ENCODE assay signal across 24 cellular contexts in genomic region chr2:45275806-45276205, GRCh38.
DNase-seq lines count a peak whose midpoint lies in the region; ATAC-seq, FAIRE-seq and TF ChIP-seq lines count a peak whose summit lies in the region.
"Had no signal": no experiment of that assay in that cellular context is flagged by ENCODE, and none has a peak within 500 bp of the region (broad histone marks: within the 10 kb centered on the region; RNA-seq: fewer than 3 reads in every experiment).

No MANE protein-coding gene starts in this region.

- no peaks in the 10 kb centered on the region for H3K9me1 ChIP-seq in endothelial cell of umbilical vein (replicated peaks; ENCODE audit: control insufficient read depth, extremely low read depth, insufficient read depth, low read length)

- H3K4me2 ChIP-seq in endothelial cell of umbilical vein (ENCODE audit: insufficient read depth, low read length) (no peak overlapping the region), trophoblast cell (ENCODE audit: low read length) (no peak overlapping the region)
- H3K4me2 ChIP-seq: neural progenitor cell had no signal

- H3K4me3 Mint-ChIP-seq in CD4-positive, alpha-beta memory T cell, result no peak overlapping the region
- H3K4me3 Mint-ChIP-seq: activated CD4-positive, alpha-beta T cell treated with anti-CD3 and anti-CD28 coated beads, Interleukin-2, amount 10 ng/mL, durations not matched to agents 24 days and 14 days; activated naive CD8-positive, alpha-beta T cell treated with anti-CD3 and anti-CD28 coated beads for 36 hours; CD14-positive monocyte; endodermal cell; neural progenitor cell had no signal

- no peak overlapping the region for H2AFZ ChIP-seq in endothelial cell of umbilical vein (ENCODE audit: low read depth, low read length)
- no peak overlapping the region for H2AFZ ChIP-seq in trophoblast cell (ENCODE audit: insufficient read depth, low read length, poor library complexity)
- H2AFZ ChIP-seq: neural progenitor cell had no signal

- H3K4me1 ChIP-seq in Panc1 (ENCODE audit: control insufficient read depth, insufficient read depth, low read length), result no peaks in the 10 kb centered on the region
- peaks cover 38% of the 10 kb centered on the region for H3K4me1 ChIP-seq in endothelial cell of umbilical vein (ENCODE audit: control insufficient read depth, extremely low read depth, insufficient read depth, low read length)
- H3K4me1 ChIP-seq in trophoblast cell (ENCODE audit: control insufficient read depth in 1 of 2, insufficient read depth in 2 of 2, low read length in 2 of 2), result peaks cover 12 to 13% of the 10 kb centered on the region in 2 experiments
- no peaks in the 10 kb centered on the region for H3K4me1 ChIP-seq in CD4-positive, alpha-beta memory T cell (ENCODE audit: insufficient read depth, low read length)
- no peaks in the 10 kb centered on the region for H3K4me1 ChIP-seq in gastroesophageal sphincter
- H3K4me1 ChIP-seq: colonic mucosa had no signal

- H3K14ac ChIP-seq in trophoblast cell (ENCODE audit: low read length), result no peak overlapping the region

- TF ChIP-seq EP300 in gastroesophageal sphincter (IDR thresholded peaks at IDR 0.05), result no peak

- H3K18ac ChIP-seq in trophoblast cell (ENCODE audit: low read length), result no peak overlapping the region

- H3K4me1 Mint-ChIP-seq in CD4-positive, alpha-beta memory T cell, result no peaks in the 10 kb centered on the region
- H3K4me1 Mint-ChIP-seq: activated naive CD8-positive, alpha-beta T cell treated with anti-CD3 and anti-CD28 coated beads for 36 hours; CD14-positive monocyte had no signal

- H4K91ac ChIP-seq in trophoblast cell (ENCODE audit: low read depth, low read length), result no peak overlapping the region

- no peak overlapping the region for H2AK5ac ChIP-seq in trophoblast cell (ENCODE audit: low read length)

- H4K12ac ChIP-seq in trophoblast cell (ENCODE audit: low read depth, low read length), result no peak overlapping the region

- intact Hi-C loops in Panc1 (cut with micrococcal nuclease; ENCODE audit: unreplicated experiment), result no loop called here
- intact Hi-C loops in endothelial cell of umbilical vein (cut with micrococcal nuclease), result no loop called here
- intact Hi-C loops in CD4-positive, alpha-beta memory T cell (cut with micrococcal nuclease), result no loop called here

- H3K4me3 ChIP-seq in Panc1 (ENCODE audit: low read depth in 2 of 2, low read length in 2 of 2) (no peak overlapping the region), endothelial cell of umbilical vein (replicated peaks in 1 of 3; ENCODE audit: insufficient read depth in 1 of 3, low read depth in 1 of 3, low read length in 3 of 3) (no peak overlapping the region), trophoblast cell (ENCODE audit: low read depth, low read length) (no peak overlapping the region), gastroesophageal sphincter (no peak overlapping the region)
- no peak overlapping the region for H3K4me3 ChIP-seq in CD4-positive, alpha-beta memory T cell (ENCODE audit: low read length in 2 of 2)
- H3K4me3 ChIP-seq: colonic mucosa, K562, neural progenitor cell had no signal

- H3K9me3 Mint-ChIP-seq in CD4-positive, alpha-beta memory T cell, result peaks cover 0 to 2% (median 0%) of the 10 kb centered on the region in 8 donors
- H3K9me3 Mint-ChIP-seq: activated CD4-positive, alpha-beta T cell treated with anti-CD3 and anti-CD28 coated beads, Interleukin-2, amount 10 ng/mL, durations not matched to agents 24 days and 14 days; activated naive CD8-positive, alpha-beta T cell treated with anti-CD3 and anti-CD28 coated beads for 36 hours; activated T-helper 2 cell treated with anti-CD3 and anti-CD28 coated beads, Interferon-gamma antibody, Interleukin-2, Interleukin-4, amounts not matched to agents 10 μg/mL and 5 μg/mL and 100 μg/mL, durations not matched to agents 14 hours and 24 hours and 36 hours; endodermal cell; neural progenitor cell had no signal

- H3K4ac ChIP-seq in trophoblast cell (ENCODE audit: low read depth, low read length), result no peak overlapping the region

- peak overlapping the region; percentile 88; the same call in 1 of the 2 replicates for H3K27ac ChIP-seq in C4-2B
- H3K27ac ChIP-seq in Panc1 (ENCODE audit: low read length), result no peak overlapping the region
- peak overlapping the region; percentile 34 for H3K27ac ChIP-seq in endothelial cell of umbilical vein (ENCODE audit: insufficient read depth, low read depth, low read length)
- no peak overlapping the region for H3K27ac ChIP-seq in trophoblast cell (ENCODE audit: low read depth, low read length)
- H3K27ac ChIP-seq in CD4-positive, alpha-beta memory T cell (ENCODE audit: low read depth, low read length), result no peak overlapping the region
- no peak overlapping the region for H3K27ac ChIP-seq in gastroesophageal sphincter
- H3K27ac ChIP-seq: colonic mucosa, neural progenitor cell had no signal

- in situ Hi-C loops in Panc1 (cut with HindIII; ENCODE audit: low pct_unique_long_range_greater_than_20kb, low sequenced_read_pairs), result no loop called here

- H3K79me1 ChIP-seq in trophoblast cell (ENCODE audit: low read length), result no peaks in the 10 kb centered on the region

- H3K27me3 ChIP-seq in Panc1 (ENCODE audit: control insufficient read depth, insufficient read depth, low read length) (peaks cover 4% of the 10 kb centered on the region; the same call in 1 of the 2 replicates), endothelial cell of umbilical vein (ENCODE audit: control insufficient read depth in 2 of 2, insufficient read depth in 2 of 2, low read length in 2 of 2) (no peaks in the 10 kb centered on the region), trophoblast cell (ENCODE audit: insufficient read depth, low read length) (no peaks in the 10 kb centered on the region), gastroesophageal sphincter (no peaks in the 10 kb centered on the region)
- H3K27me3 ChIP-seq in CD4-positive, alpha-beta memory T cell (ENCODE audit: insufficient read depth, low read length), result no peaks in the 10 kb centered on the region
- H3K27me3 ChIP-seq: colonic mucosa, neural progenitor cell had no signal

- H2BK5ac ChIP-seq in trophoblast cell (ENCODE audit: low read depth, low read length, poor library complexity), result no peak overlapping the region

- H2BK12ac ChIP-seq in trophoblast cell (ENCODE audit: low read length), result no peak overlapping the region

- DNase-seq in Panc1 (ENCODE audit: low read depth, low spot score) (no peak), endothelial cell of umbilical vein (ENCODE audit: low read depth, low spot score) (no peak), trophoblast cell (peak; percentile 51 to 78), NCI-H146 (lab: John Stamatoyannopoulos, UW) (no peak)
- no peak for DNase-seq in CD4-positive, alpha-beta memory T cell
- DNase-seq: activated CD4-positive, alpha-beta T cell treated with anti-CD3 and anti-CD28 coated beads, Interleukin-2, amount 10 ng/mL, durations not matched to agents 24 days and 14 days; activated naive CD8-positive, alpha-beta T cell treated with anti-CD3 and anti-CD28 coated beads for 36 hours; colonic mucosa; DMS79 treated with DMSO at 0.1 percent for 48 hours; endodermal cell; GOT3; head of caudate nucleus; left ventricle myocardium superior; NCI-H2029; NCI-H345; substantia nigra had no signal

- 0 out of 2 replicates have a peak, but pooled peaks have one; percentile 36 for ATAC-seq in Panc1
- no peak for ATAC-seq in GM18511 (IDR thresholded peaks at IDR 0.05; ENCODE audit: unreplicated experiment)
- no peak for ATAC-seq in gastroesophageal sphincter
- ATAC-seq: K562 had no signal

- CTCF ChIA-PET in Panc1 (lab: Charles Lee) (no interaction called here), endothelial cell of umbilical vein (lab: Charles Lee) (interaction anchor here (4.5 kb wide), 1 partner anchor 13 kb away, joined by 23 read pairs; no protein-coding TSS in a partner anchor)
- CTCF ChIA-PET in CD4-positive, alpha-beta memory T cell (lab: Charles Lee; ENCODE audit: partially characterized antibody), result no interaction called here

- H4K20me1 ChIP-seq in endothelial cell of umbilical vein (replicated peaks; ENCODE audit: control insufficient read depth, extremely low read depth, insufficient read depth, low read length), result no peaks in the 10 kb centered on the region

- no CpG with 5 or more reads among the region's 1 CpG for WGBS in trophoblast cell (ENCODE audit: extremely low coverage, insufficient coverage, insufficient read length)
- WGBS in gastroesophageal sphincter (ENCODE audit: low coverage in 1 of 2), 2 donors, result 92 to 100% methylated on average over 1 of the region's 1 CpG

- no peaks in the 10 kb centered on the region for H3K9me3 ChIP-seq in Panc1 (ENCODE audit: control insufficient read depth, insufficient read depth, low read depth, low read length)
- no peaks in the 10 kb centered on the region for H3K9me3 ChIP-seq in endothelial cell of umbilical vein (replicated peaks; ENCODE audit: control insufficient read depth, insufficient read depth, low read length)
- H3K9me3 ChIP-seq in trophoblast cell (ENCODE audit: insufficient read depth, low read depth, low read length), result peaks cover 3% of the 10 kb centered on the region
- no peaks in the 10 kb centered on the region for H3K9me3 ChIP-seq in CD4-positive, alpha-beta memory T cell (ENCODE audit: control insufficient read depth in 1 of 2, low read length in 2 of 2)
- H3K9me3 ChIP-seq in gastroesophageal sphincter, result no peaks in the 10 kb centered on the region
- H3K9me3 ChIP-seq: colonic mucosa had no signal

- no peak overlapping the region for H4K8ac ChIP-seq in trophoblast cell (ENCODE audit: low read depth, low read length)

- H3K27me3 Mint-ChIP-seq in CD4-positive, alpha-beta memory T cell, result peaks cover 0 to 11% of the 10 kb centered on the region in 2 donors

- dilution Hi-C loops in endothelial cell of umbilical vein (cut with MboI; ENCODE audit: extremely low pct_ligation_motif_present, low sequenced_read_pairs), result no loop called here

- no peak overlapping the region for H3K23ac ChIP-seq in trophoblast cell (ENCODE audit: low read length)

- H2BK120ac ChIP-seq in trophoblast cell (ENCODE audit: insufficient read depth, low read length, poor library complexity), result no peak overlapping the region

- no peak for TF ChIP-seq CTCF in C4-2B (conservative IDR thresholded peaks at IDR 0.05)
- no peak for TF ChIP-seq CTCF in Panc1 (IDR thresholded peaks at IDR 0.05)
- no peak for TF ChIP-seq CTCF in endothelial cell of umbilical vein (IDR thresholded peaks at IDR 0.05; ENCODE audit: extremely low read depth in 1 of 2, insufficient read depth in 1 of 2, low read depth in 1 of 2, low read length in 2 of 2)
- TF ChIP-seq CTCF in gastroesophageal sphincter (IDR thresholded peaks at IDR 0.05), result no peak

- no peak for FAIRE-seq in endothelial cell of umbilical vein (lab: Jason Lieb, UNC)
- FAIRE-seq: GM12891, K562 had no signal

- no peaks in the 10 kb centered on the region for H3K36me3 Mint-ChIP-seq in CD4-positive, alpha-beta memory T cell
- H3K36me3 Mint-ChIP-seq: activated naive CD8-positive, alpha-beta T cell treated with anti-CD3 and anti-CD28 coated beads for 36 hours; CD14-positive monocyte; neural progenitor cell had no signal

- H3K9ac ChIP-seq in endothelial cell of umbilical vein (replicated peaks; ENCODE audit: extremely low read depth, insufficient read depth, low read length) (no peak overlapping the region), trophoblast cell (ENCODE audit: low read length) (no peak overlapping the region)
- H3K9ac ChIP-seq: neural progenitor cell had no signal

- H3K79me2 ChIP-seq in endothelial cell of umbilical vein (ENCODE audit: control insufficient read depth, insufficient read depth, low read length), result no peaks in the 10 kb centered on the region
- peaks cover 2% of the 10 kb centered on the region for H3K79me2 ChIP-seq in trophoblast cell (ENCODE audit: control insufficient read depth, insufficient read depth, low read length, poor library complexity)

- POLR2A ChIA-PET in Panc1 (lab: Charles Lee) (no interaction called here), endothelial cell of umbilical vein (lab: Charles Lee) (no interaction called here)
- POLR2A ChIA-PET in CD4-positive, alpha-beta memory T cell (lab: Charles Lee; ENCODE audit: partially characterized antibody), result no interaction called here

- H3K36me3 ChIP-seq in Panc1 (ENCODE audit: control insufficient read depth, insufficient read depth, low read length) (no peaks in the 10 kb centered on the region), endothelial cell of umbilical vein (ENCODE audit: control insufficient read depth in 2 of 2, extremely low read depth in 1 of 2, insufficient read depth in 2 of 2, low read length in 2 of 2) (no peaks in the 10 kb centered on the region), trophoblast cell (ENCODE audit: control insufficient read depth in 1 of 2, insufficient read depth in 2 of 2, low read length in 2 of 2) (no peaks in the 10 kb centered on the region), gastroesophageal sphincter (no peaks in the 10 kb centered on the region)
- H3K36me3 ChIP-seq in CD4-positive, alpha-beta memory T cell (ENCODE audit: insufficient read depth, low read length), result no peaks in the 10 kb centered on the region
- H3K36me3 ChIP-seq: colonic mucosa, neural progenitor cell had no signal

- BruUV-seq in Panc1 (replicated peaks; lab: Mats Ljungman, UMichigan) (no TSS peak), endothelial cell of umbilical vein (replicated peaks; lab: Mats Ljungman, UMichigan) (no TSS peak)

- no peak overlapping the region for H3K27ac Mint-ChIP-seq in CD4-positive, alpha-beta memory T cell
- H3K27ac Mint-ChIP-seq: activated CD4-positive, alpha-beta T cell treated with anti-CD3 and anti-CD28 coated beads, Interleukin-2, amount 10 ng/mL, durations not matched to agents 24 days and 14 days; activated naive CD8-positive, alpha-beta T cell treated with anti-CD3 and anti-CD28 coated beads for 36 hours; activated T-helper 2 cell treated with anti-CD3 and anti-CD28 coated beads, Interferon-gamma antibody, Interleukin-2, Interleukin-4, amounts not matched to agents 10 μg/mL and 5 μg/mL and 100 μg/mL, durations not matched to agents 14 hours and 24 hours and 36 hours; CD14-positive monocyte; endodermal cell; neural progenitor cell had no signal

- TF ChIP-seq POLR2A in endothelial cell of umbilical vein (IDR thresholded peaks at IDR 0.05; ENCODE audit: low read depth, low read length) (no peak), gastroesophageal sphincter (IDR thresholded peaks at IDR 0.05) (no peak)

Comparison
In these comparisons a context has a peak if more than half of its experiments do, and no peak if none do; other contexts are left out.
1. H3K27ac ChIP-seq: peak in C4-2B (single experiment) and endothelial cell of umbilical vein (single experiment); none in Panc1 (single experiment), trophoblast cell (single experiment), CD4-positive, alpha-beta memory T cell (single experiment) and gastroesophageal sphincter (0 of 4).
2. DNase-seq: peak in trophoblast cell (2 of 2); none in Panc1 (single experiment), endothelial cell of umbilical vein (single experiment), NCI-H146 (single experiment) and CD4-positive, alpha-beta memory T cell (0 of 5).